ENCODE assay signal across 8 cellular contexts in the genomic region with DNA sequence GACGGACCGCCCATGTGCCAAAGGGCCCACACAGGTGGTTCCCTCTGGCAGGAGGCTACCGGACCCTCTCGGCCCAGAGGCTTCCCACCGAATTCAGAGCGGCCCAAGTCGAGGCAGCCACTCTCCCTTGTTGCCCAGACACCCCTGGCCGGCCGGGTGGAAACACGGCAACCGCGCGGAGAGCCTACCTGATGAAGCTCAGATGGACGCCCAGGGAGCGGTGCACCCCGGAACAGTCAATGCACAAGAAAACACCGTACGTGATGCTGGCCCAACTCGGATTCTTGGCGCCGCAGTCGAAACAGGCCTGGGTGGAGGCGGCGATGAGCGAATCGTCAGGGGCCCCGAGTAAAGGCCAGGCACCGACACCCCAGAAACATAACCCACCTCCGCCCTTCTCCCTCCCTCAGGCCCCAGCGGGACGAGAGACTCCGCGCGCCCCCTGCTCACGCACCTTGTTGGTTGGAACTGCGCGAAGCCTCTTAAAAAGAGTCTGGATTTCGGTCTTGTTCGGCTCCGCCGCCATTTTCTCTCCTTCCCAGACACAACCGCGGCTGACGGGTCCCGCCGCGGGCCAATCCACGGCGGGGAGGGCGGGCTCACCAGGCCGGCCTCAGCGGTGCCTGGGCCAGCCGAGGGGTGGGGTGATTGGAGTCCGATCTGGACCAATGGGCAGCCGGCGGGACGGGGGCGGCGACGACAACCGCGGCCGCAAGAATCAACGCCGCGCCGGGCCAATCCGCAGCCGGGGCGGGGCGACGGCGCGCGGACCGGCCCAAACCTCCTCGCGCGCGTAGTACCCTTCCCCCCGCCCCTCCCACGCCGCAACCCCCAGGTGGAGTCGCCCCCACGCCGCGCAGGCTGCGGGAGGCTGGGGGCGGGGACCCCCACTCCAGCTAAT. TPM values are rescaled to one million over a fixed set of nuclear protein-coding genes. Genes with fewer than 3 reads are reported as not detected.
DNase-seq lines count a peak whose midpoint lies in the region; ATAC-seq and TF ChIP-seq lines count a peak whose summit lies in the region.

A gene (minus strand): TSS at position 552 of the 901 bp plus-strand sequence. CDS start 26 bp downstream, at position 526.

- DNase-seq in GM10266 (ENCODE audit: extremely low spot score): peak; percentile 100
- peak; percentile 97 for DNase-seq in NCI-H1092 (lab: John Stamatoyannopoulos, UW)
- DNase-seq in SKM-1 (lab: John Stamatoyannopoulos, UW; ENCODE audit: unreplicated experiment): peak; percentile 86
- DNase-seq in globus pallidus (ENCODE audit: low spot score): peak; percentile 98
- DNase-seq in omental fat pad (ENCODE audit: low spot score): peak; percentile 85

- peaks cover 49% of the 10 kb centered on the region for H3K4me1 Mint-ChIP-seq in activated naive CD4-positive, alpha-beta T cell treated with anti-CD3 and anti-CD28 coated beads, Interleukin-2, amount 50 U/mL, for 24 hours

- no peaks in the 10 kb centered on the region for H3K9me3 Mint-ChIP-seq in activated naive CD4-positive, alpha-beta T cell treated with anti-CD3 and anti-CD28 coated beads, Interleukin-2, amount 50 U/mL, for 24 hours

- TF ChIP-seq CTCF in GM10266 (IDR thresholded peaks at IDR 0.05; ENCODE audit: control insufficient read depth, insufficient read depth, low read depth, missing control alignments) (no peak), omental fat pad (IDR thresholded peaks at IDR 0.05) (no peak)

- peak within 1 kb of the TSS; percentile 94 for H3K4me3 Mint-ChIP-seq in activated naive CD4-positive, alpha-beta T cell treated with anti-CD3 and anti-CD28 coated beads, Interleukin-2, amount 50 U/mL, for 24 hours

- peak within 1 kb of the TSS; percentile 99 for H3K27ac Mint-ChIP-seq in activated naive CD4-positive, alpha-beta T cell treated with anti-CD3 and anti-CD28 coated beads, Interleukin-2, amount 50 U/mL, for 24 hours

- peak; percentile 88 for ATAC-seq in HG02610 (IDR thresholded peaks at IDR 0.05; ENCODE audit: unreplicated experiment)
- ATAC-seq in omental fat pad (ENCODE audit: low FRiP score): peak; percentile 93

- peak within 1 kb of the TSS; percentile 98 for H3K27ac ChIP-seq in temporal lobe (ENCODE audit: low read depth, low read length)

- H3K36me3 Mint-ChIP-seq in activated naive CD4-positive, alpha-beta T cell treated with anti-CD3 and anti-CD28 coated beads, Interleukin-2, amount 50 U/mL, for 24 hours: no peaks in the 10 kb centered on the region

- peaks cover 1% of the 10 kb centered on the region for H3K27me3 Mint-ChIP-seq in activated naive CD4-positive, alpha-beta T cell treated with anti-CD3 and anti-CD28 coated beads, Interleukin-2, amount 50 U/mL, for 24 hours

RNA-seq across cellular contexts. Expression of the gene that starts here (rescaled TPM):
- total RNA-seq in omental fat pad: 100 to 1,000 TPM in 3 of 4 donors, 10 to 100 TPM in 1; 82.3 to 179 (median 108) TPM
- total RNA-seq in temporal lobe: 79.4 TPM

Comparison
In these comparisons a context has a peak if more than half of its experiments do, and no peak if none do; other contexts are left out.
1. Peak in every context shown above with its lines: DNase-seq, ATAC-seq and H3K27ac ChIP-seq.